ENCODE assay signal across 10 cellular contexts in genomic region chr3:99872633-99873254, GRCh38. TPM values are rescaled to one million over a fixed set of nuclear protein-coding genes. Genes with fewer than 3 reads are reported as not detected.
DNase-seq lines count a peak whose midpoint lies in the region; ATAC-seq and TF ChIP-seq lines count a peak whose summit lies in the region.
"Had no signal": no experiment of that assay in that cellular context is flagged by ENCODE, and none has a peak within 500 bp of the region (broad histone marks: within the 10 kb centered on the region; RNA-seq: fewer than 3 reads in every experiment).

No MANE protein-coding gene starts in this region.

- H3K4me2 ChIP-seq in OCI-LY7 (ENCODE audit: low read length) = no peak overlapping the region
- H3K4me2 ChIP-seq: BLaER1 had no signal

- H3K27ac Mint-ChIP-seq in brain = peak overlapping the region in 1 of 5 experiments; percentile 56

- no peaks in the 10 kb centered on the region for H3K9me2 ChIP-seq in OCI-LY7 (ENCODE audit: insufficient read depth, low read length)

- no peak overlapping the region for H3K27ac ChIP-seq in OCI-LY7 (ENCODE audit: low read depth, low read length, poor library complexity, severe bottlenecking)
- H3K27ac ChIP-seq: BLaER1 had no signal

- peaks cover 23% of the 10 kb centered on the region for H4K20me1 ChIP-seq in OCI-LY7 (ENCODE audit: insufficient read depth, low read length)

- no peaks in the 10 kb centered on the region for H3K9me3 Mint-ChIP-seq in brain
- H3K9me3 Mint-ChIP-seq: naive B cell had no signal

- H3K4me1 ChIP-seq in OCI-LY7 (ENCODE audit: insufficient read depth, low read length, poor library complexity, severe bottlenecking) = no peaks in the 10 kb centered on the region

- peaks cover 43% of the 10 kb centered on the region for H3K4me1 Mint-ChIP-seq in brain

- CTCF ChIA-PET in OCI-LY7 (lab: Charles Lee; ENCODE audit: unreplicated experiment) = no interaction called here

- H3K79me2 ChIP-seq in OCI-LY7 (ENCODE audit: insufficient read depth, low read depth, low read length) = no peaks in the 10 kb centered on the region

- ATAC-seq in HG03060 (IDR thresholded peaks at IDR 0.05; ENCODE audit: low read depth, unreplicated experiment) = peak; percentile 38
- ATAC-seq in stimulated activated naive CD8-positive, alpha-beta T cell treated with anti-CD3 and anti-CD28 coated beads, Interleukin-15, Interleukin-2, amounts not matched to agents 100 U/mL and 50 U/mL, for 24 hours = peak; percentile 29

- DNase-seq in activated CD4-positive, alpha-beta T cell treated with anti-CD3 and anti-CD28 coated beads for 48 hours = peak; percentile 16
- DNase-seq in activated CD4-positive, alpha-beta T cell treated with anti-CD3 and anti-CD28 coated beads, Interleukin-2, amount 50 U/mL, for 48 hours = no peak
- DNase-seq in stimulated activated naive CD8-positive, alpha-beta T cell treated with anti-CD3 and anti-CD28 coated beads, Interleukin-15, Interleukin-2, amounts not matched to agents 100 U/mL and 50 U/mL, for 24 hours = no peak
- DNase-seq in NCI-H510A (lab: John Stamatoyannopoulos, UW) (no peak), OCI-LY7 (ENCODE audit: low spot score) (no peak), SIG-M5 (lab: John Stamatoyannopoulos, UW) (no peak)
- DNase-seq: naive B cell had no signal

- no peak overlapping the region for H2AFZ ChIP-seq in OCI-LY7 (ENCODE audit: low read length)

- TF ChIP-seq CTCF in brain (conservative IDR thresholded peaks at IDR 0.05) (no peak), OCI-LY7 (conservative IDR thresholded peaks at IDR 0.05; ENCODE audit: low read length) (no peak)

- peak overlapping the region in 4 of 5 experiments; percentile 33 to 75 (median 43) for H3K4me3 Mint-ChIP-seq in brain

- no peak overlapping the region for H3K4me3 ChIP-seq in OCI-LY7 (ENCODE audit: low read depth, low read length, poor library complexity, severe bottlenecking)
- H3K4me3 ChIP-seq: BLaER1 had no signal

- no TSS peak for BruUV-seq in OCI-LY7 (replicated peaks; lab: Mats Ljungman, UMichigan)

- peaks cover 46% of the 10 kb centered on the region for H3K27me3 Mint-ChIP-seq in brain
- H3K27me3 Mint-ChIP-seq: naive B cell had no signal

- H3K36me3 Mint-ChIP-seq in brain = no peaks in the 10 kb centered on the region
- H3K36me3 Mint-ChIP-seq: naive B cell had no signal

- intact Hi-C loops in OCI-LY7 (cut with micrococcal nuclease; ENCODE audit: unreplicated experiment) = no loop called here

- H3K36me3 ChIP-seq in OCI-LY7 (ENCODE audit: insufficient read depth, low read length) = no peaks in the 10 kb centered on the region

- POLR2A ChIA-PET in OCI-LY7 (lab: Charles Lee) = interaction anchor here (0.6 to 1.1 kb wide), 2 partner anchors 10 to 216 kb away, joined by 3 to 4 read pairs; no protein-coding TSS in a partner anchor

- no peaks in the 10 kb centered on the region for H3K9me3 ChIP-seq in OCI-LY7 (ENCODE audit: low read length)
- H3K9me3 ChIP-seq: BLaER1 had no signal

RNA-seq across cellular contexts. Expression of gene CMSS1, which starts 55.1 kb away (rescaled TPM):
- polyA plus RNA-seq in brain (ENCODE audit: insufficient read depth, low read depth, low replicate concordance) = 31.4 TPM
- 25.7 and 34.2 TPM in 2 replicates for total RNA-seq in OCI-LY7 (2014; rRNA removed; shearing (Covaris generic))
- total RNA-seq in OCI-LY7 (2022) = 46.6 and 51.3 TPM in 2 replicates
